Comparison of ENCODE assay signal across 31 cellular contexts in the genomic region with DNA sequence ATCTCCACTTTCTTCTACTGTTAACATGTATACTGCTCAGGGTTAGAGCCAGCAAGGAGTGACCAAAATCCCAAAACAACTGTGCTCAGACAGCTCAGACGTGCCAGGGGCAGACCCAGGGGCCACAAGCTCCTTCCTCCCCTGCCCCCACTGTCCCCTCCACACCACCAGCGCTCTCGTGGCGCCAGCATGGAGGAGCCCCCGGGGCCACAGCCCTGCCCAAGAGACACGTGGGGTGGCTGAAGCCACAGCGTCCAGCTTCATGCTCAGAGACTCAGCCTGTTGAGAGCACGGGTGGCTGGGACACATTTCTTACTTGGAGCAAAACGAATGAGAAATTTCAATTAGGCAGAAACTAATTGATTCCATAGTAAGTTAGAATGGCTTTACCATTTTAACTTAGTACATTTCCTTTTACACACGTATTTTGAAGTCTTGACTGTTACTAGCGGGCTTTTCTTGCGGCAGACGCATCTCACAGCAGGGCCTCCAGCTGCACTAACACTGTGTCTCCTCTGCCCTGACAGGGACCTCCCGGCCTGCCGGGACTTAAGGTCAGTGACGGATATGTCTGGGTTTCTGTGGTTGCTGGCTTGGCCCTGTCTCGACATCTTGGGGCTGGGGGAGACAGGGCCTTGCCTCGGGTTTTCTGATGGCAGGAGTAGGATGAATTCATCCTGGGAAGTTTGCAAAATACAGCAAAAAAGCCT. TPM values are rescaled to one million over a fixed set of nuclear protein-coding genes. Genes with fewer than 3 reads are reported as not detected.
A peak's percentile ranks its signal among the peaks of the same experiment; 100 is the strongest.
DNase-seq lines count a peak whose midpoint lies in the region; ATAC-seq, FAIRE-seq and TF ChIP-seq lines count a peak whose summit lies in the region.
"Had no signal": no experiment of that assay in that cellular context is flagged by ENCODE, and none has a peak within 500 bp of the region (broad histone marks: within the 10 kb centered on the region; RNA-seq: fewer than 3 reads in every experiment).

No MANE protein-coding gene starts in this region.

- peak overlapping the region; percentile 14 for H3K27ac Mint-ChIP-seq in MCF 10A (ENCODE audit: low read depth, unreplicated experiment)
- peak overlapping the region; percentile 71 for H3K27ac Mint-ChIP-seq in nephron progenitor cell
- H3K27ac Mint-ChIP-seq in effector memory CD8-positive, alpha-beta T cell = no peak overlapping the region
- H3K27ac Mint-ChIP-seq: activated T-helper 1 cell treated with anti-CD3 and anti-CD28 coated beads, Interleukin-12 subunit alpha, Interleukin-12 subunit beta, Interleukin-2, Interleukin-4 antibody, amounts not matched to agents 30 ng/mL and 10 ng/mL and 1 ng/mL, durations not matched to agents 14 hours and 24 hours and 36 hours had no signal

- H3K27ac ChIP-seq in breast epithelium = no peak overlapping the region
- H3K27ac ChIP-seq in K562 (ENCODE audit: extremely low read depth, low read depth, low read length) = no peak overlapping the region
- H3K27ac ChIP-seq in lower lobe of right lung = no peak overlapping the region
- H3K27ac ChIP-seq: adrenal gland, coronary artery, GM23248, left ventricle myocardium inferior, ovary, SK-N-MC, upper lobe of right lung had no signal

- no peak for TF ChIP-seq POLR2A in breast epithelium (IDR thresholded peaks at IDR 0.05)
- no peak for TF ChIP-seq POLR2A in K562 (conservative IDR thresholded peaks at IDR 0.05)

- H3K79me2 ChIP-seq in K562 (ENCODE audit: control insufficient read depth, insufficient read depth, low read length) = no peaks in the 10 kb centered on the region

- TF ChIP-seq RAD21 in K562 (CRISPR knock-in tag; conservative IDR thresholded peaks at IDR 0.05 in 1 of 2, IDR thresholded peaks at IDR 0.05 in 1 of 2) = no peak

- TF ChIP-seq CTCF in MCF 10A (IDR thresholded peaks at IDR 0.05; ENCODE audit: unreplicated experiment) = no peak
- no peak for TF ChIP-seq CTCF in breast epithelium (IDR thresholded peaks at IDR 0.05)
- no peak for TF ChIP-seq CTCF in K562 (IDR thresholded peaks at IDR 0.05 in 2 of 3, conservative IDR thresholded peaks at IDR 0.05 in 1 of 3; ENCODE audit: insufficient read depth in 2 of 3, low read depth in 1 of 3, low read length in 3 of 3)
- no peak for TF ChIP-seq CTCF in nephron progenitor cell (IDR thresholded peaks at IDR 0.05)
- no peak for TF ChIP-seq CTCF in lower lobe of right lung (IDR thresholded peaks at IDR 0.05)

- DNase-seq in MCF 10A (ENCODE audit: unreplicated experiment) (no peak), breast epithelium (ENCODE audit: low spot score in 2 of 2) (no peak), K562 (ENCODE audit: extremely low read depth in 1 of 4, low spot score in 3 of 4) (no peak), nephron progenitor cell (no peak), lower lobe of right lung (no peak), hippocampal formation (lab: John Stamatoyannopoulos, UW) (no peak), NCI-H1930 (lab: John Stamatoyannopoulos, UW) (no peak)
- DNase-seq in effector memory CD8-positive, alpha-beta T cell = no peak
- DNase-seq: activated CD4-positive, alpha-beta T cell treated with anti-CD3 and anti-CD28 coated beads, Interleukin-2, amount 50 U/mL, for 4 hours; activated naive CD4-positive, alpha-beta T cell treated with Interleukin-2 at 50 U/mL for 16 hours; adrenal gland; DND-41; effector memory CD4-positive, alpha-beta T cell; erythroblast; GM23248; IMR-90; islet precursor cell; left ventricle myocardium inferior; NCI-H1105; NCI-H187 treated with DMSO at 0.1 percent for 48 hours; NCI-H524 treated with DMSO at 0.1 percent for 48 hours; OCI-M1; ovary; stimulated activated naive CD4-positive, alpha-beta T cell; upper lobe of right lung had no signal

- POLR2A ChIA-PET in MCF 10A (lab: Yijun Ruan, JAX) = no interaction called here
- POLR2A ChIA-PET in K562 (lab: Yijun Ruan, JAX) = interaction anchor here (0.6 to 0.9 kb wide), 3 partner anchors 14 to 196 kb away, joined by 3 read pairs; no protein-coding TSS in a partner anchor

- H3K9me3 ChIP-seq in breast epithelium (no peaks in the 10 kb centered on the region), K562 (replicated peaks; ENCODE audit: control insufficient read depth, insufficient read depth, low read depth, low read length) (no peaks in the 10 kb centered on the region; the same call in 1 of the 2 replicates), lower lobe of right lung (no peaks in the 10 kb centered on the region)
- H3K9me3 ChIP-seq: adrenal gland, left ventricle myocardium inferior, ovary, upper lobe of right lung had no signal

- no peak overlapping the region for H3K4me2 ChIP-seq in K562 (ENCODE audit: insufficient read depth, low read length)

- H3K4me3 Mint-ChIP-seq in MCF 10A (ENCODE audit: unreplicated experiment) (no peak overlapping the region), nephron progenitor cell (no peak overlapping the region)
- no peak overlapping the region for H3K4me3 Mint-ChIP-seq in effector memory CD8-positive, alpha-beta T cell
- H3K4me3 Mint-ChIP-seq: activated T-helper 1 cell treated with anti-CD3 and anti-CD28 coated beads, Interleukin-12 subunit alpha, Interleukin-12 subunit beta, Interleukin-2, Interleukin-4 antibody, amounts not matched to agents 30 ng/mL and 10 ng/mL and 1 ng/mL, durations not matched to agents 14 hours and 24 hours and 36 hours had no signal

- H3K36me3 Mint-ChIP-seq in MCF 10A (ENCODE audit: insufficient read depth, unreplicated experiment) (peaks cover 6% of the 10 kb centered on the region), nephron progenitor cell (ENCODE audit: low read depth) (peaks cover 15% of the 10 kb centered on the region)
- no peaks in the 10 kb centered on the region for H3K36me3 Mint-ChIP-seq in effector memory CD8-positive, alpha-beta T cell (ENCODE audit: insufficient read depth)

- H3K9me3 Mint-ChIP-seq in MCF 10A (ENCODE audit: unreplicated experiment) (no peaks in the 10 kb centered on the region), nephron progenitor cell (no peaks in the 10 kb centered on the region)
- no peaks in the 10 kb centered on the region for H3K9me3 Mint-ChIP-seq in effector memory CD8-positive, alpha-beta T cell
- H3K9me3 Mint-ChIP-seq: activated T-helper 1 cell treated with anti-CD3 and anti-CD28 coated beads, Interleukin-12 subunit alpha, Interleukin-12 subunit beta, Interleukin-2, Interleukin-4 antibody, amounts not matched to agents 30 ng/mL and 10 ng/mL and 1 ng/mL, durations not matched to agents 14 hours and 24 hours and 36 hours had no signal

- H3K27me3 Mint-ChIP-seq in MCF 10A (ENCODE audit: insufficient read depth, unreplicated experiment) (no peaks in the 10 kb centered on the region), nephron progenitor cell (ENCODE audit: low read depth, poor library complexity) (no peaks in the 10 kb centered on the region)
- peaks cover 0 to 10% of the 10 kb centered on the region in 2 donors for H3K27me3 Mint-ChIP-seq in effector memory CD8-positive, alpha-beta T cell

- in situ Hi-C loops in K562 (cut with MboI) = no loop called here

- H3K4me3 ChIP-seq in breast epithelium = no peak overlapping the region
- H3K4me3 ChIP-seq in K562 = no peak overlapping the region
- no peak overlapping the region for H3K4me3 ChIP-seq in lower lobe of right lung
- H3K4me3 ChIP-seq: adrenal gland, coronary artery, GM23248, left ventricle myocardium inferior, ovary, SK-N-MC, upper lobe of right lung had no signal

- no peak overlapping the region for H2AFZ ChIP-seq in K562 (ENCODE audit: low read depth, low read length)
- H2AFZ ChIP-seq: GM23248 had no signal

- H3K4me1 ChIP-seq in breast epithelium (no peaks in the 10 kb centered on the region), K562 (replicated peaks in 1 of 2; ENCODE audit: control insufficient read depth in 2 of 2, insufficient read depth in 2 of 2, low read length in 2 of 2) (peaks cover 0 to 65% of the 10 kb centered on the region in 2 experiments; a peak in 2 of 5 replicates), lower lobe of right lung (no peaks in the 10 kb centered on the region)
- H3K4me1 ChIP-seq: adrenal gland, left ventricle myocardium inferior, upper lobe of right lung had no signal

- intact Hi-C loops in MCF 10A (cut with micrococcal nuclease) (no loop called here), breast epithelium (cut with DNase I; ENCODE audit: low total_unique reads) (no loop called here), K562 (cut with micrococcal nuclease) (no loop called here), lower lobe of right lung (cut with DNase I) (no loop called here)

- no peaks in the 10 kb centered on the region for H3K9me1 ChIP-seq in K562 (ENCODE audit: control insufficient read depth, insufficient read depth, low read length)

- CTCF ChIA-PET in MCF 10A (lab: Yijun Ruan, JAX) (no interaction called here), K562 (lab: Yijun Ruan, JAX; ENCODE audit: low intra/inter-chr PET ratio) (no interaction called here)

- no peak for TF ChIP-seq EP300 in K562 (IDR thresholded peaks at IDR 0.05; ENCODE audit: low read length)

- ATAC-seq in K562 (peak; percentile 42), lower lobe of right lung (no peak)
- ATAC-seq in effector memory CD8-positive, alpha-beta T cell (replicated peaks) = no peak
- ATAC-seq: activated CD4-positive, CD25-positive, alpha-beta regulatory T cell treated with anti-CD3 and anti-CD28 coated beads, Interleukin-2, amount 50 U/mL, for 24 hours; upper lobe of right lung had no signal

- H3K27me3 ChIP-seq in breast epithelium (no peaks in the 10 kb centered on the region), K562 (ENCODE audit: control insufficient read depth in 2 of 2, insufficient read depth in 2 of 2, low read length in 2 of 2) (no peaks in the 10 kb centered on the region), lower lobe of right lung (ENCODE audit: low read depth) (no peaks in the 10 kb centered on the region)
- H3K27me3 ChIP-seq: adrenal gland, ovary, upper lobe of right lung had no signal

- H3K9ac ChIP-seq in K562 (ENCODE audit: insufficient read depth in 1 of 2, low read depth in 2 of 2, low read length in 2 of 2) = peak overlapping the region in 1 of 2 experiments; percentile 77; a peak in 2 of 4 replicates
- H3K9ac ChIP-seq: GM23248 had no signal

- H4K20me1 ChIP-seq in K562 (replicated peaks; ENCODE audit: control insufficient read depth, insufficient read depth, low read length) = no peaks in the 10 kb centered on the region; the same call in 1 of the 2 replicates

- H3K4me1 Mint-ChIP-seq in MCF 10A (ENCODE audit: insufficient read depth, unreplicated experiment) (peaks cover 5% of the 10 kb centered on the region), nephron progenitor cell (peaks cover 19% of the 10 kb centered on the region)
- H3K4me1 Mint-ChIP-seq in effector memory CD8-positive, alpha-beta T cell (ENCODE audit: low read depth in 2 of 2) = peaks cover 0 to 11% of the 10 kb centered on the region in 2 donors

- WGBS in K562 (ENCODE audit: insufficient coverage, low coverage, missing lambda C conversion rate) = 25% methylated on average over 18 of the region's 18 CpGs

- BruUV-seq in MCF 10A (replicated peaks; lab: Mats Ljungman, UMichigan) (no TSS peak), K562 (replicated peaks; lab: Mats Ljungman, UMichigan) (no TSS peak)

- no peak for FAIRE-seq in K562 (lab: Jason Lieb, UNC)
- FAIRE-seq: bronchial epithelial cell, D721Med had no signal

- H3K36me3 ChIP-seq in breast epithelium (no peaks in the 10 kb centered on the region), K562 (ENCODE audit: control insufficient read depth, insufficient read depth, low read length) (peaks cover 3% of the 10 kb centered on the region; the same call in 1 of the 3 replicates), lower lobe of right lung (peaks cover 13% of the 10 kb centered on the region)
- H3K36me3 ChIP-seq: ovary, upper lobe of right lung had no signal

RNA-seq across cellular contexts. Expression of gene SLC19A1, which starts 54.2 kb away (rescaled TPM):
- 16.0 and 25.4 TPM in 2 replicates for total RNA-seq in MCF 10A (2022)
- 1 to 10 TPM; 5.6 to 6.7 (median 6.6) TPM for total RNA-seq in breast epithelium
- 43.8 and 108 TPM in 2 replicates for total RNA-seq in K562 (2011; cell fraction: chromatin; rRNA removed; ENCODE audit: low replicate concordance)
- total RNA-seq in K562 (2011; cell fraction: nucleolus; rRNA removed) = 90.5 and 93.4 TPM in 2 replicates
- total RNA-seq in K562 (2011; cell fraction: nucleoplasm; rRNA removed) = 52.4 and 63.7 TPM in 2 replicates
- 34.7 and 41.3 TPM in 2 replicates for total RNA-seq in K562 (2014; rRNA removed)
- 8.0 and 8.7 TPM in 2 replicates for total RNA-seq in K562 (2014; rRNA removed; fragmentation: Illumina TruSeq; extraction: Trizol)
- 18.8 and 21.4 TPM in 2 replicates for total RNA-seq in K562 (2015; rRNA removed; fragmentation: Illumina TruSeq; extraction: Trizol)
- 88.7 and 91.3 TPM in 2 replicates for total RNA-seq in K562 (2021)
- 11.5 and 24.6 TPM in 2 replicates for polyA plus RNA-seq in K562 (2011; rRNA removed)
- polyA plus RNA-seq in K562 (2011; cell fraction: cytosol; rRNA removed) = 20.4 and 78.6 TPM in 2 replicates
- polyA plus RNA-seq in K562 (2011; cell fraction: nucleus; rRNA removed) = 49.9 and 126 TPM in 2 replicates
- polyA plus RNA-seq in K562 (2012) = 20.5 and 34.6 TPM in 2 replicates
- 12.0 and 24.5 TPM in 2 replicates for polyA plus RNA-seq in K562 (2014; fragmentation: Illumina TruSeq; extraction: Trizol)
- polyA plus RNA-seq in K562 (2014; fragmentation: Nextera tagmentation; extraction: Ambion mirVana) = 1 to 10 TPM in 1 of 2 experiments, under 1 TPM in 1; 0.65 to 2.3 TPM
- 36.6 and 50.8 TPM in 2 replicates for polyA plus RNA-seq in K562 (2014; rRNA removed)
- polyA minus RNA-seq in K562 (2011; rRNA and poly(A)+ RNA removed) = 11.9 and 16.0 TPM in 2 replicates
- 41.4 and 45.6 TPM in 2 replicates for polyA minus RNA-seq in K562 (2011; cell fraction: cytosol; rRNA and poly(A)+ RNA removed)
- polyA minus RNA-seq in K562 (2011; cell fraction: nucleus; rRNA and poly(A)+ RNA removed) = 23.3 TPM in 2 replicates
- total RNA-seq in lower lobe of right lung = 50.7 TPM

Comparison
In these comparisons a context has a peak if more than half of its experiments do, and no peak if none do; other contexts are left out.
1. H3K27ac Mint-ChIP-seq: peak in MCF 10A (single experiment) and nephron progenitor cell (single experiment); none in effector memory CD8-positive, alpha-beta T cell (0 of 2).